Comparison of ENCODE assay signal across 1 cellular context in genomic region chr11:129950319-129951034, GRCh38.
TF ChIP-seq lines count a peak whose summit lies in the region.

No MANE protein-coding gene starts in this region.

TF ChIP-seq in HepG2, 621 proteins besides CTCF, POLR2A, EP300 and RAD21:
- TF ChIP-seq ONECUT2 (CRISPR knock-in tag; IDR thresholded peaks at IDR 0.05) = no peak
- TF ChIP-seq, protein P1, sequence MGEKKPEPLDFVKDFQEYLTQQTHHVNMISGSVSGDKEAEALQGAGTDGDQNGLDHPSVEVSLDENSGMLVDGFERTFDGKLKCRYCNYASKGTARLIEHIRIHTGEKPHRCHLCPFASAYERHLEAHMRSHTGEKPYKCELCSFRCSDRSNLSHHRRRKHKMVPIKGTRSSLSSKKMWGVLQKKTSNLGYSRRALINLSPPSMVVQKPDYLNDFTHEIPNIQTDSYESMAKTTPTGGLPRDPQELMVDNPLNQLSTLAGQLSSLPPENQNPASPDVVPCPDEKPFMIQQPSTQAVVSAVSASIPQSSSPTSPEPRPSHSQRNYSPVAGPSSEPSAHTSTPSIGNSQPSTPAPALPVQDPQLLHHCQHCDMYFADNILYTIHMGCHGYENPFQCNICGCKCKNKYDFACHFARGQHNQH (CRISPR knock-in tag; IDR thresholded peaks at IDR 0.05) = no peak
- no peak for TF ChIP-seq MIXL1 (CRISPR knock-in tag; IDR thresholded peaks at IDR 0.05)
- no peak for TF ChIP-seq CREM (IDR thresholded peaks at IDR 0.05)
- no peak for TF ChIP-seq CREM (CRISPR knock-in tag; IDR thresholded peaks at IDR 0.05)
- no peak for TF ChIP-seq ZSCAN12 (CRISPR knock-in tag; IDR thresholded peaks at IDR 0.05)
- TF ChIP-seq ZNF550 (CRISPR knock-in tag; IDR thresholded peaks at IDR 0.05; ENCODE audit: borderline replicate concordance) = no peak
- no peak for TF ChIP-seq TRIM24 (CRISPR knock-in tag; IDR thresholded peaks at IDR 0.05)
- TF ChIP-seq, protein P2, sequence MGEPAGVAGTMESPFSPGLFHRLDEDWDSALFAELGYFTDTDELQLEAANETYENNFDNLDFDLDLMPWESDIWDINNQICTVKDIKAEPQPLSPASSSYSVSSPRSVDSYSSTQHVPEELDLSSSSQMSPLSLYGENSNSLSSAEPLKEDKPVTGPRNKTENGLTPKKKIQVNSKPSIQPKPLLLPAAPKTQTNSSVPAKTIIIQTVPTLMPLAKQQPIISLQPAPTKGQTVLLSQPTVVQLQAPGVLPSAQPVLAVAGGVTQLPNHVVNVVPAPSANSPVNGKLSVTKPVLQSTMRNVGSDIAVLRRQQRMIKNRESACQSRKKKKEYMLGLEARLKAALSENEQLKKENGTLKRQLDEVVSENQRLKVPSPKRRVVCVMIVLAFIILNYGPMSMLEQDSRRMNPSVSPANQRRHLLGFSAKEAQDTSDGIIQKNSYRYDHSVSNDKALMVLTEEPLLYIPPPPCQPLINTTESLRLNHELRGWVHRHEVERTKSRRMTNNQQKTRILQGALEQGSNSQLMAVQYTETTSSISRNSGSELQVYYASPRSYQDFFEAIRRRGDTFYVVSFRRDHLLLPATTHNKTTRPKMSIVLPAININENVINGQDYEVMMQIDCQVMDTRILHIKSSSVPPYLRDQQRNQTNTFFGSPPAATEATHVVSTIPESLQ (CRISPR knock-in tag; conservative IDR thresholded peaks at IDR 0.05) = no peak
- TF ChIP-seq ZNF350 (CRISPR knock-in tag; IDR thresholded peaks at IDR 0.05; ENCODE audit: borderline replicate concordance, low read depth) = no peak
- TF ChIP-seq JARID2 (CRISPR knock-in tag; IDR thresholded peaks at IDR 0.05; ENCODE audit: insufficient replicate concordance) = no peak
- no peak for TF ChIP-seq BORCS8-MEF2B (CRISPR knock-in tag; IDR thresholded peaks at IDR 0.05)
- TF ChIP-seq, protein P3, sequence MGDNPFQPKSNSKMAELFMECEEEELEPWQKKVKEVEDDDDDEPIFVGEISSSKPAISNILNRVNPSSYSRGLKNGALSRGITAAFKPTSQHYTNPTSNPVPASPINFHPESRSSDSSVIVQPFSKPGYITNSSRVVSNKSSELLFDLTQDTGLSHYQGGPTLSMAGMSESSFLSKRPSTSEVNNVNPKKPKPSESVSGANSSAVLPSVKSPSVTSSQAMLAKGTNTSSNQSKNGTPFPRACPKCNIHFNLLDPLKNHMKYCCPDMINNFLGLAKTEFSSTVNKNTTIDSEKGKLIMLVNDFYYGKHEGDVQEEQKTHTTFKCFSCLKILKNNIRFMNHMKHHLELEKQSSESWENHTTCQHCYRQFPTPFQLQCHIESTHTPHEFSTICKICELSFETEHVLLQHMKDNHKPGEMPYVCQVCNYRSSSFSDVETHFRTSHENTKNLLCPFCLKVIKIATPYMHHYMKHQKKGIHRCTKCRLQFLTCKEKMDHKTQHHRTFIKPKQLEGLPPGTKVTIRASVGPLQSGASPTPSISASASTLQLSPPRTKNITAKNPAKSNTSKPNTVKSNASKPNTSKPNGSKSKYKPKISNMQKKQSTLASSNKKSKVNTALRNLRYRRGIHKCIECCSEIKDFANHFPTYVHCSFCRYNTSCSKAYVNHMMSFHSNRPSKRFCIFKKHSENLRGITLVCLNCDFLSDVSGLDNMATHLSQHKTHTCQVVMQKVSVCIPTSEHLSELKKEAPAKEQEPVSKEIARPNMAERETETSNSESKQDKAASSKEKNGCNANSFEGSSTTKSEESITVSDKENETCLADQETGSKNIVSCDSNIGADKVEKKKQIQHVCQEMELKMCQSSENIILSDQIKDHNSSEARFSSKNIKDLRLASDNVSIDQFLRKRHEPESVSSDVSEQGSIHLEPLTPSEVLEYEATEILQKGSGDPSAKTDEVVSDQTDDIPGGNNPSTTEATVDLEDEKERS (CRISPR knock-in tag; IDR thresholded peaks at IDR 0.05) = no peak
- TF ChIP-seq GPN1 (CRISPR knock-in tag; IDR thresholded peaks at IDR 0.05; ENCODE audit: borderline replicate concordance) = no peak
- no peak for TF ChIP-seq SRF (IDR thresholded peaks at IDR 0.05; ENCODE audit: low read depth, low read length)
- no peak for TF ChIP-seq HMG20B (CRISPR knock-in tag; conservative IDR thresholded peaks at IDR 0.05)
- TF ChIP-seq ZNF607 (CRISPR knock-in tag; IDR thresholded peaks at IDR 0.05; ENCODE audit: borderline replicate concordance) = no peak
- no peak for TF ChIP-seq ATAD3A (CRISPR knock-in tag; IDR thresholded peaks at IDR 0.05)
- no peak for TF ChIP-seq FOSL2 (CRISPR knock-in tag; IDR thresholded peaks at IDR 0.05)
- TF ChIP-seq PTBP1 (IDR thresholded peaks at IDR 0.05; ENCODE audit: low read depth, low read length, poor library complexity, severe bottlenecking) = no peak
